Comparison of ENCODE assay signal across 8 cellular contexts in genomic region chr2:11778923-11779757, GRCh38. TPM values are rescaled to one million over a fixed set of nuclear protein-coding genes. Genes with fewer than 3 reads are reported as not detected.
A peak's percentile ranks its signal among the peaks of the same experiment; 100 is the strongest.
DNase-seq lines count a peak whose midpoint lies in the region; ATAC-seq and TF ChIP-seq lines count a peak whose summit lies in the region.

No MANE protein-coding gene starts in this region.

- TF ChIP-seq CTCF in glutamatergic neuron (IDR thresholded peaks at IDR 0.05; ENCODE audit: partially characterized antibody, unreplicated experiment), result peak; percentile 99

- intact Hi-C loops in activated naive CD4-positive, alpha-beta T cell treated with anti-CD3 and anti-CD28 coated beads for 36 hours (cut with micrococcal nuclease), result loop anchor here (1.0 to 5.0 kb wide), 5 partner anchors 41 to 312 kb away; partner anchors contain the start of gene E2F6
- intact Hi-C loops in posterior vena cava (cut with DNase I), result loop anchor here (2.0 to 5.0 kb wide), 4 partner anchors 86 to 312 kb away; partner anchors contain the start of gene E2F6 (in 1 of the 2)

- no peaks in the 10 kb centered on the region for H3K9me3 Mint-ChIP-seq in activated naive CD4-positive, alpha-beta T cell treated with anti-CD3 and anti-CD28 coated beads for 36 hours
- no peaks in the 10 kb centered on the region for H3K9me3 Mint-ChIP-seq in glutamatergic neuron (ENCODE audit: unreplicated experiment)

- peak; percentile 38 for DNase-seq in GDM1 (lab: John Stamatoyannopoulos, UW)
- DNase-seq in KG1 (lab: John Stamatoyannopoulos, UW), result peak; percentile 41
- peak; percentile 66 for DNase-seq in SK-N-DZ (ENCODE audit: low spot score)
- peak; percentile 91 for DNase-seq in activated naive CD4-positive, alpha-beta T cell treated with anti-CD3 and anti-CD28 coated beads for 36 hours
- DNase-seq in glutamatergic neuron, result peak; percentile 91
- DNase-seq in posterior vena cava (ENCODE audit: low spot score), result peak; percentile 93
- peak; percentile 79 for DNase-seq in ureter (ENCODE audit: low spot score)

- peak overlapping the region; percentile 80 for H3K27ac Mint-ChIP-seq in activated naive CD4-positive, alpha-beta T cell treated with anti-CD3 and anti-CD28 coated beads for 36 hours
- H3K27ac Mint-ChIP-seq in glutamatergic neuron (ENCODE audit: unreplicated experiment), result peak overlapping the region; percentile 15

- H3K36me3 Mint-ChIP-seq in activated naive CD4-positive, alpha-beta T cell treated with anti-CD3 and anti-CD28 coated beads for 36 hours (ENCODE audit: low read depth), result peaks cover 68% of the 10 kb centered on the region
- H3K36me3 Mint-ChIP-seq in glutamatergic neuron (ENCODE audit: unreplicated experiment), result no peaks in the 10 kb centered on the region

- ATAC-seq in GM21737 (IDR thresholded peaks at IDR 0.05; ENCODE audit: unreplicated experiment), result peak; percentile 74

- H3K4me3 Mint-ChIP-seq in activated naive CD4-positive, alpha-beta T cell treated with anti-CD3 and anti-CD28 coated beads for 36 hours, result peak overlapping the region; percentile 45
- H3K4me3 Mint-ChIP-seq in glutamatergic neuron (ENCODE audit: unreplicated experiment), result no peak overlapping the region

- H3K4me1 Mint-ChIP-seq in activated naive CD4-positive, alpha-beta T cell treated with anti-CD3 and anti-CD28 coated beads for 36 hours (ENCODE audit: low read depth), result peaks cover 44% of the 10 kb centered on the region
- peaks cover 2% of the 10 kb centered on the region for H3K4me1 Mint-ChIP-seq in glutamatergic neuron (ENCODE audit: low read depth, unreplicated experiment)

- no peaks in the 10 kb centered on the region for H3K27me3 Mint-ChIP-seq in activated naive CD4-positive, alpha-beta T cell treated with anti-CD3 and anti-CD28 coated beads for 36 hours (ENCODE audit: low read depth)
- no peaks in the 10 kb centered on the region for H3K27me3 Mint-ChIP-seq in glutamatergic neuron (ENCODE audit: unreplicated experiment)

- CTCF ChIA-PET in activated naive CD4-positive, alpha-beta T cell treated with anti-CD3 and anti-CD28 coated beads for 36 hours (lab: Charles Lee), result interaction anchor here (0.6 to 10.9 kb wide), 23 partner anchors 8 to 1281 kb away, joined by 3 to 410 read pairs (median 5); partner anchors contain the start of gene LPIN1

RNA-seq across cellular contexts. Expression of gene LPIN1, which starts 32.7 kb away (rescaled TPM):
- polyA plus RNA-seq in SK-N-DZ (2014; cell fraction: cytosol; rRNA removed), result 22.6 and 31.4 TPM in 2 replicates
- polyA plus RNA-seq in SK-N-DZ (2014; cell fraction: nucleus; rRNA removed), result 31.0 and 39.8 TPM in 2 replicates
- total RNA-seq in activated naive CD4-positive, alpha-beta T cell treated with anti-CD3 and anti-CD28 coated beads for 36 hours, result 100 to 1,000 TPM in 1 of 2 experiments, 10 to 100 TPM in 1; 96.4 to 102 TPM
- total RNA-seq in glutamatergic neuron (ENCODE audit: unreplicated experiment), result 142 TPM
- total RNA-seq in posterior vena cava, result 10 to 100 TPM; 24.2 to 26.8 TPM
- 32.3 TPM for total RNA-seq in ureter

Comparison
In these comparisons a context has a peak if more than half of its experiments do, and no peak if none do; other contexts are left out.
1. Peak in every context shown above with its lines: DNase-seq and ATAC-seq.
2. DNase-seq: peak in every context shown above with its lines; median percentile 93 in posterior vena cava; 91 in activated naive CD4-positive, alpha-beta T cell treated with anti-CD3 and anti-CD28 coated beads for 36 hours; 91 in glutamatergic neuron; 79 in ureter; 66 in SK-N-DZ; 41 in KG1; 38 in GDM1.